Comparison of ENCODE assay signal across 26 cellular contexts in the genomic region with DNA sequence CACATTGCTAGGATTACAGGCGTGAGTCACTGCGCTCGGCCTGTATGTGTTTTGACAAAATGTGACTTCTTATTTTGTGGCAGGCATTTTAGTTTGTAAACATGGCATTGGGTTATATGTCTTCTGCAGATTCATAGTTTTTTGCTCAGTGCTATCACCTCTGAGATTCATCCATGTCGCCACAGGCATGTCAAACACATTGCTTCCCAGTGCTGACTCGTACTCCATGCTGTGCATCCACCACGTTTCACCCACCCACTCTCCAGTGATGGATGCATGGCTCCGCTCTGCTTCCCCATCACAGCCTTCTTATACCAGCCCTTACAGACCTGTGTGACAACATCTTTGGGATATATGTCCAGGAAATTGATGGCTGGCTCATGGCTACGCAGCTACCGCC.
"Had no signal": no experiment of that assay in that cellular context is flagged by ENCODE, and none has a peak within 500 bp of the region (broad histone marks: within the 10 kb centered on the region; RNA-seq: fewer than 3 reads in every experiment).

No MANE protein-coding gene starts in this region.

- DNase-seq: activated CD4-positive, alpha-beta T cell treated with anti-CD3 and anti-CD28 coated beads for 48 hours; activated CD4-positive, CD25-positive, alpha-beta regulatory T cell; activated CD8-positive, alpha-beta T cell treated with anti-CD3 and anti-CD28 coated beads, Interleukin-2, amount 10 ng/mL, durations not matched to agents 7 days and 5 days; activated naive CD4-positive, alpha-beta T cell treated with anti-CD3 and anti-CD28 coated beads, Interleukin-2, amount 10 ng/mL, durations not matched to agents 7 days and 5 days; activated naive CD8-positive, alpha-beta T cell treated with anti-CD3 and anti-CD28 coated beads, Interleukin-2, amount 50 U/mL, for 24 hours; activated T-cell treated with anti-CD3 and anti-CD28 coated beads, Interleukin-2, amount 50 U/mL, for 24 hours; aorta; dermis blood vessel endothelial cell; effector memory CD4-positive, alpha-beta T cell; foreskin melanocyte; glutamatergic neuron; hippocampal formation; islet precursor cell; left colon; lower lobe of right lung; natural killer cell; nucleus accumbens; posterior cingulate gyrus; retina; stimulated activated CD4-positive, alpha-beta T cell treated with anti-CD3 and anti-CD28 coated beads, Interleukin-12 subunit alpha, Interleukin-12 subunit beta, amount 100 ng/mL, for 4 hours; stimulated activated CD4-positive, alpha-beta T cell treated with anti-CD3 and anti-CD28 coated beads, Interleukin-1b, Interleukin-23, amount 100 ng/mL, for 48 hours; stimulated activated CD8-positive, alpha-beta memory T cell treated with anti-CD3 and anti-CD28 coated beads, Interleukin-4, amount 100 ng/mL, for 48 hours; stimulated activated naive CD4-positive, alpha-beta T cell; T-cell; uterus had no signal

- H3K36me3 ChIP-seq: lower lobe of right lung, tibial nerve, uterus had no signal

- H3K27me3 ChIP-seq: tibial nerve, uterus had no signal

- H3K27ac ChIP-seq: lower lobe of right lung, tibial nerve, uterus had no signal

- H3K9me3 ChIP-seq: lower lobe of right lung, tibial nerve, uterus had no signal

- H3K4me3 ChIP-seq: lower lobe of right lung, tibial nerve, uterus had no signal

- H3K4me1 ChIP-seq: lower lobe of right lung, tibial nerve, uterus had no signal
